In the genomic region with DNA sequence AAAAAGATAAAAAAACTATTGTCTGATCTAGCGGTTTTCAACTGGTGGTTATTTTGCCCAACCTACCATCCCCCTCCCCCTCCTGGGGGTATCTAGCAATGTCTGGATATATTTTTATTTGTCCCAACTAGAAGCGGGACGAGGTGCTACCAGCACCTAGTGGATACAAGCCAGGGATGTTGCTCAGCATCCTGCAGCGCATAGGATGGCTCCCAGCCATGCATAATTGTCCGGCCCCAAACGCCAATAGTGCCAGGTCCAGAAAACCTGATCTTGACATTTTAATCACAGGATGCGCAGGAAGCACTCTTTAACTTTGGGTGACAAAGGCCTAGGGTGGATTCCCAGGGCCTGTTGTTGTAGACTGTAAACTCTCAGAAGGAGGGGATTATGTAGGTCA, we compare ENCODE assay signal across 29 cellular contexts.
"Had no signal": no experiment of that assay in that cellular context is flagged by ENCODE, and none has a peak within 500 bp of the region (broad histone marks: within the 10 kb centered on the region; RNA-seq: fewer than 3 reads in every experiment).

No MANE protein-coding gene starts in this region.

- ATAC-seq: effector memory CD8-positive, alpha-beta T cell; esophagus mucosa; foreskin keratinocyte; gastrocnemius medialis; gastroesophageal sphincter; heart left ventricle; heart right ventricle had no signal

- DNase-seq: colonic mucosa; cortex of kidney; dermis blood vessel endothelial cell; dorsolateral prefrontal cortex; effector CD4-positive, alpha-beta T cell; effector CD8-positive, alpha-beta T cell; effector memory CD4-positive, alpha-beta T cell; effector memory CD8-positive, alpha-beta T cell; endodermal cell; erythroblast; esophagus squamous epithelium; foreskin fibroblast; foreskin keratinocyte; foreskin melanocyte; gastrocnemius medialis; glutamatergic neuron; head of caudate nucleus; heart left ventricle; heart right ventricle had no signal

- H3K27me3 ChIP-seq: colonic mucosa, dorsolateral prefrontal cortex, foreskin keratinocyte, gastrocnemius medialis, heart left ventricle had no signal

- H3K27ac Mint-ChIP-seq: dendritic cell treated with granulocyte-macrophage colony-stimulating factor and Interleukin-4, amounts not matched to agents 40 ng/mL and 50 ng/mL, for 4 days; effector memory CD8-positive, alpha-beta T cell; endodermal cell had no signal

- H3K27ac ChIP-seq: colonic mucosa, coronary artery, dorsolateral prefrontal cortex, epithelial cell of prostate, esophagus muscularis mucosa, esophagus squamous epithelium, foreskin keratinocyte, gastrocnemius medialis, gastroesophageal sphincter, heart left ventricle, heart right ventricle had no signal

- H3K4me3 Mint-ChIP-seq: dendritic cell treated with granulocyte-macrophage colony-stimulating factor and Interleukin-4, amounts not matched to agents 40 ng/mL and 50 ng/mL, for 4 days; effector memory CD8-positive, alpha-beta T cell; endodermal cell had no signal

- H3K9me3 ChIP-seq: colonic mucosa, esophagus muscularis mucosa, esophagus squamous epithelium, gastrocnemius medialis, gastroesophageal sphincter, heart left ventricle, heart right ventricle had no signal

- H3K36me3 ChIP-seq: colonic mucosa, esophagus muscularis mucosa, esophagus squamous epithelium, gastrocnemius medialis, gastroesophageal sphincter, heart left ventricle, heart right ventricle had no signal

- H3K4me1 ChIP-seq: colonic mucosa, esophagus muscularis mucosa, esophagus squamous epithelium, gastrocnemius medialis, gastroesophageal sphincter, heart left ventricle, heart right ventricle had no signal

- H3K4me3 ChIP-seq: colonic mucosa, coronary artery, dorsolateral prefrontal cortex, esophagus muscularis mucosa, esophagus squamous epithelium, gastrocnemius medialis, gastroesophageal sphincter, heart left ventricle, heart right ventricle had no signal

- FAIRE-seq: colon, endometrium, endothelial cell of umbilical vein, frontal cortex had no signal
